Comparison of ENCODE assay signal across 24 cellular contexts in the genomic region with DNA sequence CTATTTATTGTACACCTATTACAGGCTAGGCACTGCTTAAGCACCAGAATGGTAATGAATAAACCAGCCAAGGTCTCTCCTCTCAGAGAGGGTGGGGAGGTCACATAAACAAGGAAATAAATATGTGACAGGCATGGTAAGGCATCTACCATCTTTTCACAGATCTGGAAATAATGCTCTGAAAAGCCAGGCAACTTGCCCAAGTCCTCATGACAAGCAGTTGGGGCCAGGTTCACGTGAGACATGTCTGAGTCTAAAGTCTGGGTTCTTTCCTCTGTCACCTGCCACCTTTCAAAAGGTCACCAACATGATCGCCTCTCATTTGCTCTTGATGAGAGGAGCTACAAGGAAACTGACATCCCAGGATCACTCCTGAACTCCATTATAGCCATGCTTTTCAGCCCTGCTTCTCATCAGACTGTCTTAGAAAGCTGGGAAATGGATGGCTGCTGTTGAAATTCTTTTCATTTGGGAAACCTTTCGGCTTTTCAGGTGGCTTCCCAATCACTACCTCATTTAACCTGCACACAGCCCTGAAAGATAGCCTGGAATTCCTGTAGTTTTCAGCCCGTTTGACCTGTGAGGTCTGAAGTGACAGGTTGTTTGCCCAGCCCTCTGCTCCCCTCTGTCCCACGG.
"Had no signal": no experiment of that assay in that cellular context is flagged by ENCODE, and none has a peak within 500 bp of the region (broad histone marks: within the 10 kb centered on the region; RNA-seq: fewer than 3 reads in every experiment).

No MANE protein-coding gene starts in this region.

- H3K9me3 Mint-ChIP-seq: activated CD4-positive, alpha-beta memory T cell treated with anti-CD3 and anti-CD28 coated beads for 36 hours; activated naive CD8-positive, alpha-beta T cell treated with anti-CD3 and anti-CD28 coated beads, Interleukin-2, amount 50 U/mL, for 24 hours; effector memory CD8-positive, alpha-beta T cell; immature natural killer cell; naive thymus-derived CD4-positive, alpha-beta T cell; neural progenitor cell; stimulated activated naive CD8-positive, alpha-beta T cell treated with anti-CD3 and anti-CD28 coated beads, Interleukin-15, Interleukin-2, amounts not matched to agents 100 ng/mL and 50 ng/mL, for 24 hours had no signal

- H3K9ac ChIP-seq: neural progenitor cell, SK-N-SH had no signal

- H3K9me2 ChIP-seq: SK-N-SH had no signal

- H3K27ac Mint-ChIP-seq: activated CD4-positive, alpha-beta memory T cell treated with anti-CD3 and anti-CD28 coated beads for 36 hours; activated naive CD8-positive, alpha-beta T cell treated with anti-CD3 and anti-CD28 coated beads, Interleukin-2, amount 50 U/mL, for 24 hours; effector memory CD8-positive, alpha-beta T cell; immature natural killer cell; naive thymus-derived CD4-positive, alpha-beta T cell; neural progenitor cell; stimulated activated naive CD8-positive, alpha-beta T cell treated with anti-CD3 and anti-CD28 coated beads, Interleukin-15, Interleukin-2, amounts not matched to agents 100 ng/mL and 50 ng/mL, for 24 hours had no signal

- H3K9me3 ChIP-seq: esophagus squamous epithelium, lower lobe of right lung, SK-N-SH, thyroid gland, upper lobe of right lung had no signal

- H3K4me2 ChIP-seq: neural progenitor cell, SK-N-SH had no signal

- DNase-seq: activated CD4-positive, alpha-beta memory T cell treated with anti-CD3 and anti-CD28 coated beads for 36 hours; activated CD4-positive, alpha-beta T cell treated with anti-CD3 and anti-CD28 coated beads for 48 hours; activated effector memory CD4-positive, alpha-beta T cell treated with Interleukin-2 at 50 U/mL for 16 hours; activated naive CD4-positive, alpha-beta T cell treated with anti-CD3 and anti-CD28 coated beads, Interleukin-2, amount 50 U/mL, for 16 hours; activated naive CD8-positive, alpha-beta T cell treated with anti-CD3 and anti-CD28 coated beads, Interleukin-2, amount 50 U/mL, for 24 hours; activated T-cell treated with anti-CD3 and anti-CD28 coated beads, Interleukin-2, amount 50 U/mL, for 48 hours; central memory CD4-positive, alpha-beta T cell; dorsolateral prefrontal cortex; effector memory CD8-positive, alpha-beta T cell; esophagus squamous epithelium; immature natural killer cell; lower lobe of right lung; mesendoderm; naive thymus-derived CD4-positive, alpha-beta T cell; retina; SK-N-SH; stimulated activated CD4-positive, alpha-beta T cell treated with anti-CD3 and anti-CD28 coated beads, Interleukin-12 subunit alpha, Interleukin-12 subunit beta, amount 100 ng/mL, for 4 hours; stimulated activated CD4-positive, alpha-beta T cell treated with anti-CD3 and anti-CD28 coated beads, Interleukin-1b, Interleukin-23, amount 100 ng/mL, for 48 hours; substantia nigra; T-helper 2 cell; thyroid gland had no signal

- H3K36me3 ChIP-seq: esophagus squamous epithelium, lower lobe of right lung, neural progenitor cell, thyroid gland, upper lobe of right lung had no signal

- H3K27me3 Mint-ChIP-seq: activated CD4-positive, alpha-beta memory T cell treated with anti-CD3 and anti-CD28 coated beads for 36 hours; activated naive CD8-positive, alpha-beta T cell treated with anti-CD3 and anti-CD28 coated beads, Interleukin-2, amount 50 U/mL, for 24 hours; effector memory CD8-positive, alpha-beta T cell; naive thymus-derived CD4-positive, alpha-beta T cell; stimulated activated naive CD8-positive, alpha-beta T cell treated with anti-CD3 and anti-CD28 coated beads, Interleukin-15, Interleukin-2, amounts not matched to agents 100 ng/mL and 50 ng/mL, for 24 hours had no signal

- H3K4me3 Mint-ChIP-seq: activated CD4-positive, alpha-beta memory T cell treated with anti-CD3 and anti-CD28 coated beads for 36 hours; activated naive CD8-positive, alpha-beta T cell treated with anti-CD3 and anti-CD28 coated beads, Interleukin-2, amount 50 U/mL, for 24 hours; effector memory CD8-positive, alpha-beta T cell; immature natural killer cell; naive thymus-derived CD4-positive, alpha-beta T cell; neural progenitor cell; stimulated activated naive CD8-positive, alpha-beta T cell treated with anti-CD3 and anti-CD28 coated beads, Interleukin-15, Interleukin-2, amounts not matched to agents 100 ng/mL and 50 ng/mL, for 24 hours had no signal

- H2AFZ ChIP-seq: neural progenitor cell had no signal

- H3K4me1 ChIP-seq: esophagus squamous epithelium, lower lobe of right lung, thyroid gland, upper lobe of right lung had no signal

- H3K27ac ChIP-seq: dorsolateral prefrontal cortex, esophagus squamous epithelium, lower lobe of right lung, neural progenitor cell, thyroid gland, upper lobe of right lung had no signal

- ATAC-seq: activated naive CD8-positive, alpha-beta T cell treated with anti-CD3 and anti-CD28 coated beads, Interleukin-2, amount 50 U/mL, for 24 hours; effector memory CD8-positive, alpha-beta T cell; lower lobe of right lung; naive thymus-derived CD4-positive, alpha-beta T cell; upper lobe of right lung had no signal

- H3K4me1 Mint-ChIP-seq: activated naive CD8-positive, alpha-beta T cell treated with anti-CD3 and anti-CD28 coated beads, Interleukin-2, amount 50 U/mL, for 24 hours; immature natural killer cell had no signal

- H3K36me3 Mint-ChIP-seq: activated CD4-positive, alpha-beta memory T cell treated with anti-CD3 and anti-CD28 coated beads for 36 hours; immature natural killer cell; neural progenitor cell had no signal

- H3K27me3 ChIP-seq: dorsolateral prefrontal cortex, esophagus squamous epithelium, neural progenitor cell, thyroid gland, upper lobe of right lung had no signal

- H3K4me3 ChIP-seq: dorsolateral prefrontal cortex, esophagus squamous epithelium, lower lobe of right lung, neural progenitor cell, thyroid gland, upper lobe of right lung had no signal
